21 cellular contexts compared by ENCODE assay signal in the genomic region with DNA sequence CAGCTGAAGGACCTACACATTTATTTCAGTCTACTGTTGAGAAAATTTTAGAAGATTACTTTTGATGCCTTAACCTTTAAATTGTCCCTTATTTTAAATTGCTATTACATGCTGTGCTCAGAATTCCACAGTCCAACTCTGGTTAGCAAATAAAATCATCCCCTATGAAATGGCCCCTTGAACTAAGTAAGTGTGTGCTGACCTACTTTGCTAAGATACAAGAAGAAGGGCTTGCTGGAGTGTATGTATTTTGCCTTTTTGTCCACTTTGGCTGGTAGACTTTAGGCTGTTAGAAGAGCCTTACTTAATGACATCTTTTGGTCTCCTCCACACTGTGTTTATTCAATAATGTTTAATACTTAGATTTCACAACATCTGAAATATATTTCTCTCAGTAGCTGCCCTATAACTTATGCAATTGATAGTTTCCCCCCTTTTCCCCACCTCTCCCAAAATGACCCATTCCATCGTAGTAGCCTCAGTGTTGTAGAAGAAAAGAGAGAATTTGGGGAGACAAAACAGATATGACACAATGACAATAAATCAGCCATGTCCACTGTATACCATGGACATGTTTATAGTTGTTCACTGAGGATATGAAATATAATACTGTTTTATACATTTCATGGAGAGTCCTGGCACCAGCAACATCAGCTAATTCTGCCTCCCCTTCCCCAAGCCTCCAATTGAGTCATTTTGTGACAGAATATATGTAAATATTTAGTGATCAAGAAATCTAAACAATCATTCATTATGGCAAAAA.
DNase-seq lines count a peak whose midpoint lies in the region; ATAC-seq and TF ChIP-seq lines count a peak whose summit lies in the region.
"Had no signal": no experiment of that assay in that cellular context is flagged by ENCODE, and none has a peak within 500 bp of the region (broad histone marks: within the 10 kb centered on the region; RNA-seq: fewer than 3 reads in every experiment).

No MANE protein-coding gene starts in this region.

- H3K27me3 Mint-ChIP-seq in MCF 10A (ENCODE audit: insufficient read depth, unreplicated experiment), result no peaks in the 10 kb centered on the region
- H3K27me3 Mint-ChIP-seq: CD4-positive, alpha-beta T cell had no signal

- H3K4me1 ChIP-seq in breast epithelium (no peaks in the 10 kb centered on the region), adipocyte (ENCODE audit: control insufficient read depth, insufficient read depth, low read length) (peaks cover 23% of the 10 kb centered on the region), left lung (peaks cover 16 to 49% of the 10 kb centered on the region in 2 donors), uterus (no peaks in the 10 kb centered on the region), PC-9 (replicated peaks; ENCODE audit: insufficient read depth) (peaks cover 36% of the 10 kb centered on the region)
- H3K4me1 ChIP-seq: Caco-2, Peyer's patch, SJSA1 had no signal

- peaks cover 5% of the 10 kb centered on the region; the same call in 1 of the 2 replicates for H4K20me1 ChIP-seq in PC-9 (ENCODE audit: insufficient read depth)

- CTCF ChIA-PET in MCF 10A (lab: Yijun Ruan, JAX), result interaction anchor here (0.6 to 1.1 kb wide), 3 partner anchors 16 to 63 kb away, joined by 3 to 4 read pairs (median 3); no protein-coding TSS in a partner anchor
- CTCF ChIA-PET in PC-9 (lab: Charles Lee), result no interaction called here

- no peak overlapping the region for H2AFZ ChIP-seq in PC-9
- H2AFZ ChIP-seq: GM23248 had no signal

- DNase-seq in MCF 10A (ENCODE audit: unreplicated experiment) (no peak), breast epithelium (ENCODE audit: low spot score in 2 of 2) (no peak), adipocyte (ENCODE audit: low read depth) (no peak), left lung (no peak), putamen (ENCODE audit: low spot score) (no peak), uterus (no peak), PC-9 (no peak)
- no peak for DNase-seq in stimulated activated CD8-positive, alpha-beta memory T cell treated with anti-CD3 and anti-CD28 coated beads, Interleukin-4, amount 100 ng/mL, for 48 hours
- DNase-seq: 8988T; Caco-2; CD4-positive, alpha-beta T cell; GDM1; GM23248; KG1; NCI-H1417 treated with DMSO at 0.1 percent for 48 hours; NCI-H1930; NCI-H226; NCI-H524 treated with DMSO at 0.1 percent for 48 hours; Peyer's patch had no signal

- POLR2A ChIA-PET in MCF 10A (lab: Yijun Ruan, JAX), result interaction anchor here (0.6 to 1.7 kb wide), 5 partner anchors 28 to 578 kb away, joined by 3 to 4 read pairs (median 3); no protein-coding TSS in a partner anchor
- POLR2A ChIA-PET in PC-9 (lab: Charles Lee; ENCODE audit: unreplicated experiment), result no interaction called here

- H3K9me2 ChIP-seq in PC-9 (ENCODE audit: insufficient read depth), result 0 out of 2 replicates have a peak, but pooled peaks cover 4% of the 10 kb centered on the region

- H3K9ac ChIP-seq in adipocyte (ENCODE audit: low read length), result peak overlapping the region; percentile 41
- H3K9ac ChIP-seq: GM23248 had no signal

- TF ChIP-seq CTCF in MCF 10A (IDR thresholded peaks at IDR 0.05; ENCODE audit: unreplicated experiment) (no peak), breast epithelium (IDR thresholded peaks at IDR 0.05) (no peak), left lung (IDR thresholded peaks at IDR 0.05) (no peak), uterus (IDR thresholded peaks at IDR 0.05) (no peak), PC-9 (conservative IDR thresholded peaks at IDR 0.05) (no peak)

- peaks cover 3% of the 10 kb centered on the region for H3K4me1 Mint-ChIP-seq in MCF 10A (ENCODE audit: insufficient read depth, unreplicated experiment)

- intact Hi-C loops in MCF 10A (cut with micrococcal nuclease) (no loop called here), breast epithelium (cut with DNase I; ENCODE audit: low total_unique reads) (no loop called here), left lung (cut with DNase I) (no loop called here), uterus (cut with DNase I; ENCODE audit: low total_unique reads) (no loop called here), PC-9 (cut with micrococcal nuclease; ENCODE audit: unreplicated experiment) (no loop called here)

- peak; percentile 75 for ATAC-seq in left lung
- ATAC-seq: HCT116 had no signal

- H3K9me3 Mint-ChIP-seq in MCF 10A (ENCODE audit: unreplicated experiment), result peaks cover 15% of the 10 kb centered on the region
- H3K9me3 Mint-ChIP-seq: CD4-positive, alpha-beta T cell had no signal

- BruUV-seq in MCF 10A (replicated peaks; lab: Mats Ljungman, UMichigan) (no TSS peak), PC-9 (replicated peaks; lab: Mats Ljungman, UMichigan) (no TSS peak)

- H3K27me3 ChIP-seq in breast epithelium (no peaks in the 10 kb centered on the region), adipocyte (replicated peaks; ENCODE audit: control insufficient read depth, insufficient read depth, low read length) (no peaks in the 10 kb centered on the region), left lung (no peaks in the 10 kb centered on the region), uterus (no peaks in the 10 kb centered on the region), PC-9 (ENCODE audit: insufficient read depth, low read depth) (no peaks in the 10 kb centered on the region)
- H3K27me3 ChIP-seq: Peyer's patch, SJSA1 had no signal

- H3K4me3 ChIP-seq in breast epithelium (no peak overlapping the region), adipocyte (ENCODE audit: low read length) (peak overlapping the region; percentile 16), left lung (no peak overlapping the region), uterus (no peak overlapping the region), PC-9 (no peak overlapping the region)
- H3K4me3 ChIP-seq: GM23248, Peyer's patch, SJSA1 had no signal

- H3K36me3 Mint-ChIP-seq in MCF 10A (ENCODE audit: insufficient read depth, unreplicated experiment), result peaks cover 9% of the 10 kb centered on the region

- H3K79me2 ChIP-seq in PC-9 (ENCODE audit: low read depth), result peaks cover 78% of the 10 kb centered on the region

- peaks cover 22% of the 10 kb centered on the region for H3F3A ChIP-seq in PC-9 (ENCODE audit: insufficient read depth, low read depth)

- TF ChIP-seq POLR2A in breast epithelium (IDR thresholded peaks at IDR 0.05) (no peak), uterus (IDR thresholded peaks at IDR 0.05) (no peak)

- H3K36me3 ChIP-seq in breast epithelium (no peaks in the 10 kb centered on the region), adipocyte (ENCODE audit: control insufficient read depth, insufficient read depth, low read length, severe bottlenecking) (no peaks in the 10 kb centered on the region), left lung (no peaks in the 10 kb centered on the region), uterus (no peaks in the 10 kb centered on the region), PC-9 (ENCODE audit: low read depth) (peaks cover 22% of the 10 kb centered on the region)
- H3K36me3 ChIP-seq: Peyer's patch had no signal

- no peak overlapping the region for H3K4me2 ChIP-seq in PC-9

- no peaks in the 10 kb centered on the region for H3K9me3 ChIP-seq in breast epithelium
- no peaks in the 10 kb centered on the region for H3K9me3 ChIP-seq in adipocyte (ENCODE audit: control insufficient read depth, low read length)
- H3K9me3 ChIP-seq in left lung, result no peaks in the 10 kb centered on the region
- H3K9me3 ChIP-seq in uterus, result no peaks in the 10 kb centered on the region
- H3K9me3 ChIP-seq in PC-9 (ENCODE audit: insufficient read depth, low read depth), result 0 out of 2 replicates have a peak, but pooled peaks cover 2% of the 10 kb centered on the region
- H3K9me3 ChIP-seq: Peyer's patch, SJSA1 had no signal

- peak overlapping the region; percentile 31 for H3K27ac Mint-ChIP-seq in MCF 10A (ENCODE audit: low read depth, unreplicated experiment)
- H3K27ac Mint-ChIP-seq: CD4-positive, alpha-beta T cell had no signal

- H3K27ac ChIP-seq in breast epithelium (no peak overlapping the region), left lung (no peak overlapping the region), uterus (no peak overlapping the region), PC-9 (no peak overlapping the region)
- H3K27ac ChIP-seq: GM23248, Peyer's patch, SJSA1 had no signal

- no peak overlapping the region for H3K4me3 Mint-ChIP-seq in MCF 10A (ENCODE audit: unreplicated experiment)
- H3K4me3 Mint-ChIP-seq: CD4-positive, alpha-beta T cell had no signal
